14 cellular contexts compared by ENCODE assay signal in the genomic region with DNA sequence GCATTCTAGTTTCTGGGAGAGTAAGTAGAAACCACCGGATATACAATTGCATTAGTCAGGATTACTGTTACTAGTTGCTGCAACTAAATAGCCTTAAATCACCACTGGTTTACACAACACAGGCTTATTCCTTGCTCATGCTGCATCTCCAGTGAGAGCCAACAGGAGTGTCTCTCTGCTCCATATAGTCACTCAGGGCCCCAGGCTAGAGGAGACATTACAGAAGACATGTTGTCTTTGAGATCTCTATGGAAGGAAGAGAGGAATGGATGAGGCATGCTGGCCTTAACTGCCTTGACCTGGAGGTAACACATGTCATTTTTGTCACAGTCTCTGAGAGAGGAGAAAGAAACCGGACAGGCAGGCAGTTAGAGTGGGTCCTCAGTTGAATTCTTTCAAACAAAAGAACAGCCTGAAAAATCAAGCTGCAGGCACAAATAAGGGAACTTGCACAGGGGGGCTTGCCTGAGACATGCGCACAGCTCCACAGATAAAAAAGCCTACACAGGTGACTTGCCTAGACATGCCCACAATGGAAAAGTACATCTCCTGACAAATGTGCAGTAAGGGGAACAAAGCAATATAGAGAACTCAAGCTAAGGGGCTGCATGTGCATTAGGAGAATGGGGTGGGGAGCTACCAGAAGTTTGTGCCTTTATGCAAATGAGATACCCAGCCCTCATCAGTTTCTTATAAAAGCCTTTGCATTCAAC.
"Had no signal": no experiment of that assay in that cellular context is flagged by ENCODE, and none has a peak within 500 bp of the region (broad histone marks: within the 10 kb centered on the region; RNA-seq: fewer than 3 reads in every experiment).

No MANE protein-coding gene starts in this region.

- H3K27ac ChIP-seq: neutrophil, right atrium auricular region, upper lobe of left lung had no signal

- H3K9me3 ChIP-seq: neutrophil had no signal

- H3K4me1 ChIP-seq: upper lobe of left lung had no signal

- ATAC-seq: left ventricle myocardium superior, natural killer cell had no signal

- H3K27me3 ChIP-seq: neutrophil, right atrium auricular region, upper lobe of left lung had no signal

- H3K4me3 ChIP-seq: right atrium auricular region, smooth muscle cell, upper lobe of left lung had no signal

- DNase-seq: activated B cell treated with CpG ODN at 0.5 μM for 24 hours; activated CD4-positive, alpha-beta T cell treated with anti-CD3 and anti-CD28 coated beads for 48 hours; activated CD8-positive, alpha-beta memory T cell treated with anti-CD3 and anti-CD28 coated beads, Interleukin-2, amount 50 U/mL, for 48 hours; aorta; hippocampal formation; kidney; left ventricle myocardium superior; mesendoderm; natural killer cell; T-helper 2 cell; upper lobe of left lung had no signal
